2 cellular contexts compared by ENCODE assay signal in the genomic region with DNA sequence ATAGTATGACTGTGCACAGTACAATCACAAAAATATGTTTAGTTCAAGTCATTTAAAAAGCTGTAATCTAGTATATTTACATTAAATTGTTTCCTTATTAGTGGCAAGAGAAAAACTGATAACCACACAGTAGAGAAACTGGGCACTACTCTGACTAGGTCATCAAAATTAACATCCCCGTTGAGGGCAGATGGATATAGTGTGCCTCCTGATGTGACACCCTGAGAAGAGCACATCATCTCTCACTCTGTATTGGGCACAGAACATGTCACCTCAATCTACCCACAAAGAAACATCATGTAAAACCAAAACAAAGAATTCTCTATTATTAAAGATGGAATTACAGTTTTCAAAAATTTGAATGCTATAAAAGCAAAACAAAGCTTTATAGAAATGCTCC.
TF ChIP-seq lines count a peak whose summit lies in the region.

No MANE protein-coding gene starts in this region.

TF ChIP-seq in GM23338, 12 proteins besides CTCF, POLR2A, EP300 and RAD21 (continues in another document):
- TF ChIP-seq EZH2 (IDR thresholded peaks at IDR 0.05; ENCODE audit: low read depth, unreplicated experiment) (no peak), POLR2AphosphoS5 (IDR thresholded peaks at IDR 0.05; ENCODE audit: low read depth) (no peak), NANOG (IDR thresholded peaks at IDR 0.05; ENCODE audit: borderline replicate concordance) (no peak), JUNB (IDR thresholded peaks at IDR 0.05; ENCODE audit: unreplicated experiment) (no peak), ZNF114 (CRISPR knock-in tag; IDR thresholded peaks at IDR 0.05) (no peak), EZH2phosphoT487 (IDR thresholded peaks at IDR 0.05; ENCODE audit: unreplicated experiment) (no peak), CREB1 (CRISPR knock-in tag; IDR thresholded peaks at IDR 0.05; ENCODE audit: low read depth) (no peak), ZNF331 (CRISPR knock-in tag; IDR thresholded peaks at IDR 0.05; ENCODE audit: low read depth) (no peak), STAT1 (IDR thresholded peaks at IDR 0.05; ENCODE audit: unreplicated experiment) (no peak)
- TF ChIP-seq, protein P1, sequence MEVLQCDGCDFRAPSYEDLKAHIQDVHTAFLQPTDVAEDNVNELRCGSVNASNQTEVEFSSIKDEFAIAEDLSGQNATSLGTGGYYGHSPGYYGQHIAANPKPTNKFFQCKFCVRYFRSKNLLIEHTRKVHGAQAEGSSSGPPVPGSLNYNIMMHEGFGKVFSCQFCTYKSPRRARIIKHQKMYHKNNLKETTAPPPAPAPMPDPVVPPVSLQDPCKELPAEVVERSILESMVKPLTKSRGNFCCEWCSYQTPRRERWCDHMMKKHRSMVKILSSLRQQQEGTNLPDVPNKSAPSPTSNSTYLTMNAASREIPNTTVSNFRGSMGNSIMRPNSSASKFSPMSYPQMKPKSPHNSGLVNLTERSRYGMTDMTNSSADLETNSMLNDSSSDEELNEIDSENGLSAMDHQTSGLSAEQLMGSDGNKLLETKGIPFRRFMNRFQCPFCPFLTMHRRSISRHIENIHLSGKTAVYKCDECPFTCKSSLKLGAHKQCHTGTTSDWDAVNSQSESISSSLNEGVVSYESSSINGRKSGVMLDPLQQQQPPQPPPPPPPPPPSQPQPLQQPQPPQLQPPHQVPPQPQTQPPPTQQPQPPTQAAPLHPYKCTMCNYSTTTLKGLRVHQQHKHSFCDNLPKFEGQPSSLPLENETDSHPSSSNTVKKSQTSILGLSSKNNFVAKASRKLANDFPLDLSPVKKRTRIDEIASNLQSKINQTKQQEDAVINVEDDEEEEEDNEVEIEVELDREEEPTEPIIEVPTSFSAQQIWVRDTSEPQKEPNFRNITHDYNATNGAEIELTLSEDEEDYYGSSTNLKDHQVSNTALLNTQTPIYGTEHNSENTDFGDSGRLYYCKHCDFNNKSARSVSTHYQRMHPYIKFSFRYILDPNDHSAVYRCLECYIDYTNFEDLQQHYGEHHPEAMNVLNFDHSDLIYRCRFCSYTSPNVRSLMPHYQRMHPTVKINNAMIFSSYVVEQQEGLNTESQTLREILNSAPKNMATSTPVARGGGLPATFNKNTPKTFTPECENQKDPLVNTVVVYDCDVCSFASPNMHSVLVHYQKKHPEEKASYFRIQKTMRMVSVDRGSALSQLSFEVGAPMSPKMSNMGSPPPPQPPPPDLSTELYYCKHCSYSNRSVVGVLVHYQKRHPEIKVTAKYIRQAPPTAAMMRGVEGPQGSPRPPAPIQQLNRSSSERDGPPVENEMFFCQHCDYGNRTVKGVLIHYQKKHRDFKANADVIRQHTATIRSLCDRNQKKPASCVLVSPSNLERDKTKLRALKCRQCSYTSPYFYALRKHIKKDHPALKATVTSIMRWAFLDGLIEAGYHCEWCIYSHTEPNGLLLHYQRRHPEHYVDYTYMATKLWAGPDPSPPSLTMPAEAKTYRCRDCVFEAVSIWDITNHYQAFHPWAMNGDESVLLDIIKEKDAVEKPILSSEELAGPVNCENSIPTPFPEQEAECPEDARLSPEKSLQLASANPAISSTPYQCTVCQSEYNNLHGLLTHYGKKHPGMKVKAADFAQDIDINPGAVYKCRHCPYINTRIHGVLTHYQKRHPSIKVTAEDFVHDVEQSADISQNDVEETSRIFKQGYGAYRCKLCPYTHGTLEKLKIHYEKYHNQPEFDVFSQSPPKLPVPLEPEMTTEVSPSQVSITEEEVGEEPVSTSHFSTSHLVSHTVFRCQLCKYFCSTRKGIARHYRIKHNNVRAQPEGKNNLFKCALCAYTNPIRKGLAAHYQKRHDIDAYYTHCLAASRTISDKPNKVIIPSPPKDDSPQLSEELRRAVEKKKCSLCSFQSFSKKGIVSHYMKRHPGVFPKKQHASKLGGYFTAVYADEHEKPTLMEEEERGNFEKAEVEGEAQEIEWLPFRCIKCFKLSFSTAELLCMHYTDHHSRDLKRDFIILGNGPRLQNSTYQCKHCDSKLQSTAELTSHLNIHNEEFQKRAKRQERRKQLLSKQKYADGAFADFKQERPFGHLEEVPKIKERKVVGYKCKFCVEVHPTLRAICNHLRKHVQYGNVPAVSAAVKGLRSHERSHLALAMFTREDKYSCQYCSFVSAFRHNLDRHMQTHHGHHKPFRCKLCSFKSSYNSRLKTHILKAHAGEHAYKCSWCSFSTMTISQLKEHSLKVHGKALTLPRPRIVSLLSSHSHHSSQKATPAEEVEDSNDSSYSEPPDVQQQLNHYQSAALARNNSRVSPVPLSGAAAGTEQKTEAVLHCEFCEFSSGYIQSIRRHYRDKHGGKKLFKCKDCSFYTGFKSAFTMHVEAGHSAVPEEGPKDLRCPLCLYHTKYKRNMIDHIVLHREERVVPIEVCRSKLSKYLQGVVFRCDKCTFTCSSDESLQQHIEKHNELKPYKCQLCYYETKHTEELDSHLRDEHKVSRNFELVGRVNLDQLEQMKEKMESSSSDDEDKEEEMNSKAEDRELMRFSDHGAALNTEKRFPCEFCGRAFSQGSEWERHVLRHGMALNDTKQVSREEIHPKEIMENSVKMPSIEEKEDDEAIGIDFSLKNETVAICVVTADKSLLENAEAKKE (CRISPR knock-in tag; IDR thresholded peaks at IDR 0.05): no peak
- TF ChIP-seq, protein P2, sequence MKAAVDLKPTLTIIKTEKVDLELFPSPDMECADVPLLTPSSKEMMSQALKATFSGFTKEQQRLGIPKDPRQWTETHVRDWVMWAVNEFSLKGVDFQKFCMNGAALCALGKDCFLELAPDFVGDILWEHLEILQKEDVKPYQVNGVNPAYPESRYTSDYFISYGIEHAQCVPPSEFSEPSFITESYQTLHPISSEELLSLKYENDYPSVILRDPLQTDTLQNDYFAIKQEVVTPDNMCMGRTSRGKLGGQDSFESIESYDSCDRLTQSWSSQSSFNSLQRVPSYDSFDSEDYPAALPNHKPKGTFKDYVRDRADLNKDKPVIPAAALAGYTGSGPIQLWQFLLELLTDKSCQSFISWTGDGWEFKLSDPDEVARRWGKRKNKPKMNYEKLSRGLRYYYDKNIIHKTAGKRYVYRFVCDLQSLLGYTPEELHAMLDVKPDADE (IDR thresholded peaks at IDR 0.05): no peak

TF ChIP-seq in GM12878, 131 proteins besides CTCF, POLR2A, EP300 and RAD21 (continues in another document):
- TF ChIP-seq CEBPB (IDR thresholded peaks at IDR 0.05; ENCODE audit: borderline replicate concordance in 1 of 2, low read depth in 2 of 2, low read length in 2 of 2) (no peak), RBBP5 (conservative IDR thresholded peaks at IDR 0.05) (no peak), SREBF1 (IDR thresholded peaks at IDR 0.05; ENCODE audit: low read length) (no peak), TARDBP (IDR thresholded peaks at IDR 0.05; ENCODE audit: borderline replicate concordance) (no peak), KDM1A (IDR thresholded peaks at IDR 0.05; ENCODE audit: borderline replicate concordance) (no peak), CBFB (IDR thresholded peaks at IDR 0.05; ENCODE audit: low read depth) (no peak), ZSCAN29 (IDR thresholded peaks at IDR 0.05) (no peak), CREM (IDR thresholded peaks at IDR 0.05; ENCODE audit: low read depth) (no peak), EGR1 (IDR thresholded peaks at IDR 0.05; ENCODE audit: borderline replicate concordance in 1 of 2, low read depth in 2 of 2, low read length in 2 of 2) (no peak)
- TF ChIP-seq, protein P3, sequence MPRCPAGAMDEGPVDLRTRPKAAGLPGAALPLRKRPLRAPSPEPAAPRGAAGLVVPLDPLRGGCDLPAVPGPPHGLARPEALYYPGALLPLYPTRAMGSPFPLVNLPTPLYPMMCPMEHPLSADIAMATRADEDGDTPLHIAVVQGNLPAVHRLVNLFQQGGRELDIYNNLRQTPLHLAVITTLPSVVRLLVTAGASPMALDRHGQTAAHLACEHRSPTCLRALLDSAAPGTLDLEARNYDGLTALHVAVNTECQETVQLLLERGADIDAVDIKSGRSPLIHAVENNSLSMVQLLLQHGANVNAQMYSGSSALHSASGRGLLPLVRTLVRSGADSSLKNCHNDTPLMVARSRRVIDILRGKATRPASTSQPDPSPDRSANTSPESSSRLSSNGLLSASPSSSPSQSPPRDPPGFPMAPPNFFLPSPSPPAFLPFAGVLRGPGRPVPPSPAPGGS (IDR thresholded peaks at IDR 0.05; ENCODE audit: borderline replicate concordance, insufficient read depth, low read depth, low read length, poor library complexity, severe bottlenecking): no peak
- TF ChIP-seq, protein P4, sequence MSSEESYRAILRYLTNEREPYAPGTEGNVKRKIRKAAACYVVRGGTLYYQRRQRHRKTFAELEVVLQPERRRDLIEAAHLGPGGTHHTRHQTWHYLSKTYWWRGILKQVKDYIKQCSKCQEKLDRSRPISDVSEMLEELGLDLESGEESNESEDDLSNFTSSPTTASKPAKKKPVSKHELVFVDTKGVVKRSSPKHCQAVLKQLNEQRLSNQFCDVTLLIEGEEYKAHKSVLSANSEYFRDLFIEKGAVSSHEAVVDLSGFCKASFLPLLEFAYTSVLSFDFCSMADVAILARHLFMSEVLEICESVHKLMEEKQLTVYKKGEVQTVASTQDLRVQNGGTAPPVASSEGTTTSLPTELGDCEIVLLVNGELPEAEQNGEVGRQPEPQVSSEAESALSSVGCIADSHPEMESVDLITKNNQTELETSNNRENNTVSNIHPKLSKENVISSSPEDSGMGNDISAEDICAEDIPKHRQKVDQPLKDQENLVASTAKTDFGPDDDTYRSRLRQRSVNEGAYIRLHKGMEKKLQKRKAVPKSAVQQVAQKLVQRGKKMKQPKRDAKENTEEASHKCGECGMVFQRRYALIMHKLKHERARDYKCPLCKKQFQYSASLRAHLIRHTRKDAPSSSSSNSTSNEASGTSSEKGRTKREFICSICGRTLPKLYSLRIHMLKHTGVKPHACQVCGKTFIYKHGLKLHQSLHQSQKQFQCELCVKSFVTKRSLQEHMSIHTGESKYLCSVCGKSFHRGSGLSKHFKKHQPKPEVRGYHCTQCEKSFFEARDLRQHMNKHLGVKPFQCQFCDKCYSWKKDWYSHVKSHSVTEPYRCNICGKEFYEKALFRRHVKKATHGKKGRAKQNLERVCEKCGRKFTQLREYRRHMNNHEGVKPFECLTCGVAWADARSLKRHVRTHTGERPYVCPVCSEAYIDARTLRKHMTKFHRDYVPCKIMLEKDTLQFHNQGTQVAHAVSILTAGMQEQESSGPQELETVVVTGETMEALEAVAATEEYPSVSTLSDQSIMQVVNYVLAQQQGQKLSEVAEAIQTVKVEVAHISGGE (CRISPR knock-in tag; IDR thresholded peaks at IDR 0.05): no peak
- TF ChIP-seq, protein P5, sequence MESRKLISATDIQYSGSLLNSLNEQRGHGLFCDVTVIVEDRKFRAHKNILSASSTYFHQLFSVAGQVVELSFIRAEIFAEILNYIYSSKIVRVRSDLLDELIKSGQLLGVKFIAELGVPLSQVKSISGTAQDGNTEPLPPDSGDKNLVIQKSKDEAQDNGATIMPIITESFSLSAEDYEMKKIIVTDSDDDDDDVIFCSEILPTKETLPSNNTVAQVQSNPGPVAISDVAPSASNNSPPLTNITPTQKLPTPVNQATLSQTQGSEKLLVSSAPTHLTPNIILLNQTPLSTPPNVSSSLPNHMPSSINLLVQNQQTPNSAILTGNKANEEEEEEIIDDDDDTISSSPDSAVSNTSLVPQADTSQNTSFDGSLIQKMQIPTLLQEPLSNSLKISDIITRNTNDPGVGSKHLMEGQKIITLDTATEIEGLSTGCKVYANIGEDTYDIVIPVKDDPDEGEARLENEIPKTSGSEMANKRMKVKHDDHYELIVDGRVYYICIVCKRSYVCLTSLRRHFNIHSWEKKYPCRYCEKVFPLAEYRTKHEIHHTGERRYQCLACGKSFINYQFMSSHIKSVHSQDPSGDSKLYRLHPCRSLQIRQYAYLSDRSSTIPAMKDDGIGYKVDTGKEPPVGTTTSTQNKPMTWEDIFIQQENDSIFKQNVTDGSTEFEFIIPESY (IDR thresholded peaks at IDR 0.05): no peak
- TF ChIP-seq, protein P6, sequence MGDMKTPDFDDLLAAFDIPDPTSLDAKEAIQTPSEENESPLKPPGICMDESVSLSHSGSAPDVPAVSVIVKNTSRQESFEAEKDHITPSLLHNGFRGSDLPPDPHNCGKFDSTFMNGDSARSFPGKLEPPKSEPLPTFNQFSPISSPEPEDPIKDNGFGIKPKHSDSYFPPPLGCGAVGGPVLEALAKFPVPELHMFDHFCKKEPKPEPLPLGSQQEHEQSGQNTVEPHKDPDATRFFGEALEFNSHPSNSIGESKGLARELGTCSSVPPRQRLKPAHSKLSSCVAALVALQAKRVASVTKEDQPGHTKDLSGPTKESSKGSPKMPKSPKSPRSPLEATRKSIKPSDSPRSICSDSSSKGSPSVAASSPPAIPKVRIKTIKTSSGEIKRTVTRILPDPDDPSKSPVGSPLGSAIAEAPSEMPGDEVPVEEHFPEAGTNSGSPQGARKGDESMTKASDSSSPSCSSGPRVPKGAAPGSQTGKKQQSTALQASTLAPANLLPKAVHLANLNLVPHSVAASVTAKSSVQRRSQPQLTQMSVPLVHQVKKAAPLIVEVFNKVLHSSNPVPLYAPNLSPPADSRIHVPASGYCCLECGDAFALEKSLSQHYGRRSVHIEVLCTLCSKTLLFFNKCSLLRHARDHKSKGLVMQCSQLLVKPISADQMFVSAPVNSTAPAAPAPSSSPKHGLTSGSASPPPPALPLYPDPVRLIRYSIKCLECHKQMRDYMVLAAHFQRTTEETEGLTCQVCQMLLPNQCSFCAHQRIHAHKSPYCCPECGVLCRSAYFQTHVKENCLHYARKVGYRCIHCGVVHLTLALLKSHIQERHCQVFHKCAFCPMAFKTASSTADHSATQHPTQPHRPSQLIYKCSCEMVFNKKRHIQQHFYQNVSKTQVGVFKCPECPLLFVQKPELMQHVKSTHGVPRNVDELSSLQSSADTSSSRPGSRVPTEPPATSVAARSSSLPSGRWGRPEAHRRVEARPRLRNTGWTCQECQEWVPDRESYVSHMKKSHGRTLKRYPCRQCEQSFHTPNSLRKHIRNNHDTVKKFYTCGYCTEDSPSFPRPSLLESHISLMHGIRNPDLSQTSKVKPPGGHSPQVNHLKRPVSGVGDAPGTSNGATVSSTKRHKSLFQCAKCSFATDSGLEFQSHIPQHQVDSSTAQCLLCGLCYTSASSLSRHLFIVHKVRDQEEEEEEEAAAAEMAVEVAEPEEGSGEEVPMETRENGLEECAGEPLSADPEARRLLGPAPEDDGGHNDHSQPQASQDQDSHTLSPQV (IDR thresholded peaks at IDR 0.05): no peak
- TF ChIP-seq, protein P7, sequence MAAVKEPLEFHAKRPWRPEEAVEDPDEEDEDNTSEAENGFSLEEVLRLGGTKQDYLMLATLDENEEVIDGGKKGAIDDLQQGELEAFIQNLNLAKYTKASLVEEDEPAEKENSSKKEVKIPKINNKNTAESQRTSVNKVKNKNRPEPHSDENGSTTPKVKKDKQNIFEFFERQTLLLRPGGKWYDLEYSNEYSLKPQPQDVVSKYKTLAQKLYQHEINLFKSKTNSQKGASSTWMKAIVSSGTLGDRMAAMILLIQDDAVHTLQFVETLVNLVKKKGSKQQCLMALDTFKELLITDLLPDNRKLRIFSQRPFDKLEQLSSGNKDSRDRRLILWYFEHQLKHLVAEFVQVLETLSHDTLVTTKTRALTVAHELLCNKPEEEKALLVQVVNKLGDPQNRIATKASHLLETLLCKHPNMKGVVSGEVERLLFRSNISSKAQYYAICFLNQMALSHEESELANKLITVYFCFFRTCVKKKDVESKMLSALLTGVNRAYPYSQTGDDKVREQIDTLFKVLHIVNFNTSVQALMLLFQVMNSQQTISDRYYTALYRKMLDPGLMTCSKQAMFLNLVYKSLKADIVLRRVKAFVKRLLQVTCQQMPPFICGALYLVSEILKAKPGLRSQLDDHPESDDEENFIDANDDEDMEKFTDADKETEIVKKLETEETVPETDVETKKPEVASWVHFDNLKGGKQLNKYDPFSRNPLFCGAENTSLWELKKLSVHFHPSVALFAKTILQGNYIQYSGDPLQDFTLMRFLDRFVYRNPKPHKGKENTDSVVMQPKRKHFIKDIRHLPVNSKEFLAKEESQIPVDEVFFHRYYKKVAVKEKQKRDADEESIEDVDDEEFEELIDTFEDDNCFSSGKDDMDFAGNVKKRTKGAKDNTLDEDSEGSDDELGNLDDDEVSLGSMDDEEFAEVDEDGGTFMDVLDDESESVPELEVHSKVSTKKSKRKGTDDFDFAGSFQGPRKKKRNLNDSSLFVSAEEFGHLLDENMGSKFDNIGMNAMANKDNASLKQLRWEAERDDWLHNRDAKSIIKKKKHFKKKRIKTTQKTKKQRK (IDR thresholded peaks at IDR 0.05; ENCODE audit: low read depth, low read length): no peak
